8 cellular contexts compared by ENCODE assay signal in the genomic region with DNA sequence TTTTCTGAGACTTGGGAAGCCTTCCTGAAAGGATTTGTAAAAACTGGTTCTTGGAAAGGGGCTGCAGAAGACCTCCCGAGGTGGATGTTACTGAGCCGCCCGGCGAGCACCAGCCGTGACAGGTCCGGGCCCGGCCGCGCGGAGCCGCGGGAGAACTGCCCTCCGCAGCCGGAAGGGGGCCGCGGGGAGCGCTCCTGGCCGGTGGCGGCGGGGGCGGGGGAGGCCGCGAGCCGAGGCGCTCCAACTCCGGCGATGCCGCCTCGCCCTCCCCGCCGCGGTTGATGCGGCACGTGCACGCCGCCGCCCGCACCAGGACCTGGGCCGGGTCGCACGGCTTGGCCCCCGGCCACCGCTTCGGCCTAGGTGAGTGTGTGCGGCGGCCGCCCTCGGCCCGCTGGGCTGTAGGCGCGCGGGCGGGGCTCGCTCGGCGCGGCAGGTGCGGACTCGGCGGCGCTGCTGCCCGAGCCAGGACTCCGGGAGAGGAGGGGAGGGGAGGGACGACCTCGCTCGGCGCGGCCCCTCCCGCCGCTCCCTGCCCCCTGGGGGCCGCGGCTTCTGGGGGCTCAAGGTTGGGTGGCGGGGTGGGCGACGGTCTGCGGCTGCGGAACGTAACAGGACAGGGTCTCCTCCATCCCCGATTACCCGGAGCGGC. TPM values are rescaled to one million over a fixed set of nuclear protein-coding genes. Genes with fewer than 3 reads are reported as not detected.
DNase-seq lines count a peak whose midpoint lies in the region; ATAC-seq and TF ChIP-seq lines count a peak whose summit lies in the region.

No MANE protein-coding gene starts in this region.

- H3K4me1 ChIP-seq in liver (ENCODE audit: control insufficient read depth in 4 of 4, insufficient read depth in 4 of 4, low read length in 3 of 4) = peaks cover 0 to 9% (median 2%) of the 10 kb centered on the region in 4 donors

- no peaks in the 10 kb centered on the region for H3K9me3 ChIP-seq in liver (ENCODE audit: control insufficient read depth in 4 of 4, low read length in 3 of 4)

- peaks cover 0 to 9% (median under 1%) of the 10 kb centered on the region in 4 donors for H3K36me3 ChIP-seq in liver (ENCODE audit: control insufficient read depth in 4 of 4, insufficient read depth in 3 of 4, low read depth in 1 of 4, low read length in 3 of 4)

- peak; percentile 59 for DNase-seq in NK-92 treated with Interleukin-12 subunit alpha and Interleukin-12 subunit beta, amount 100 ng/mL, for 24 hours (lab: John Stamatoyannopoulos, UW)
- DNase-seq in NK-92 (lab: John Stamatoyannopoulos, UW; ENCODE audit: unreplicated experiment) = no peak
- DNase-seq in NCI-H1930 (lab: John Stamatoyannopoulos, UW) = peak; percentile 26 to 59
- peak; percentile 77 for DNase-seq in activated CD4-positive, alpha-beta T cell treated with anti-CD3 and anti-CD28 coated beads for 48 hours
- DNase-seq in dermis blood vessel endothelial cell = peak; percentile 76
- DNase-seq in stimulated activated CD4-positive, alpha-beta T cell treated with anti-CD3 and anti-CD28 coated beads, Interleukin-4, amount 100 ng/mL, for 24 hours = peak; percentile 56

- no peaks in the 10 kb centered on the region for H3K27me3 ChIP-seq in liver (ENCODE audit: control insufficient read depth in 4 of 4, insufficient read depth in 4 of 4, low read length in 3 of 4)

- H3K27ac ChIP-seq in liver (ENCODE audit: low read depth in 1 of 2, low read length in 2 of 2) = peak overlapping the region; percentile 92 to 93

- ATAC-seq in HG02840 (IDR thresholded peaks at IDR 0.05; ENCODE audit: low FRiP score, unreplicated experiment) = peak; percentile 58

- peak overlapping the region; percentile 87 to 98 (median 94) for H3K4me3 ChIP-seq in liver (ENCODE audit: low read depth in 1 of 3, low read length in 3 of 3)

- under 1% methylated on average over 81 of the region's 81 CpGs for WGBS in liver

- TF ChIP-seq RAD21 in liver (IDR thresholded peaks at IDR 0.05) = peak in 1 of 2 donors; percentile 34

- H3K9ac ChIP-seq in liver (ENCODE audit: low read depth in 1 of 2, low read length in 2 of 2) = peak overlapping the region; percentile 86 to 98

- peak; percentile 57 for TF ChIP-seq CTCF in liver (IDR thresholded peaks at IDR 0.05; ENCODE audit: low read depth, low read length, missing input control)

TF ChIP-seq in liver, 16 proteins besides CTCF, POLR2A, EP300 and RAD21:
- no peak for TF ChIP-seq SP1 (IDR thresholded peaks at IDR 0.05)

RNA-seq across cellular contexts. Expression of gene SPRY1, which starts 1.7 kb away (rescaled TPM):
- total RNA-seq in dermis blood vessel endothelial cell = 27.2 and 43.7 TPM in 2 replicates
- total RNA-seq in liver = 10 to 100 TPM; 11.1 to 12.6 TPM
- 10 to 100 TPM; 12.2 to 20.3 TPM for polyA plus RNA-seq in liver
